In genomic region chr16:50528820-50529219, GRCh38 we compare ENCODE assay signal across 27 cellular contexts.
"Had no signal": no experiment of that assay in that cellular context is flagged by ENCODE, and none has a peak within 500 bp of the region (broad histone marks: within the 10 kb centered on the region; RNA-seq: fewer than 3 reads in every experiment).

No MANE protein-coding gene starts in this region.

- H3K9me3 ChIP-seq: neutrophil, ovary, right lobe of liver, testis, uterus had no signal

- H3K9ac ChIP-seq: neural progenitor cell had no signal

- DNase-seq: hippocampal formation; kidney glomerular epithelial cell; left cardiac atrium; left lung; mesendoderm; naive B cell; natural killer cell; nephron progenitor cell; occipital lobe; ovary; stimulated activated CD4-positive, alpha-beta T cell treated with anti-CD3 and anti-CD28 coated beads, Interleukin-12 subunit alpha, Interleukin-12 subunit beta, amount 100 ng/mL, for 4 hours; stimulated activated CD4-positive, alpha-beta T cell treated with anti-CD3 and anti-CD28 coated beads, Interleukin-15, amount 100 ng/mL, for 24 hours; stimulated activated CD4-positive, alpha-beta T cell treated with anti-CD3 and anti-CD28 coated beads, Interleukin-4, amount 100 ng/mL, for 1 hour; stimulated activated naive B cell treated with anti-CD40 and anti-IgM and Interleukin-4, amounts not matched to agents 10 μg/mL and 1 μg/mL and 100 μg/mL, for 72 hours; stimulated activated naive CD8-positive, alpha-beta T cell treated with anti-CD3 and anti-CD28 coated beads, Interleukin-15, Interleukin-2, amounts not matched to agents 100 U/mL and 50 U/mL, for 24 hours; stomach; testis; tibial artery; trophoblast cell; uterus had no signal

- H3K27me3 Mint-ChIP-seq: progenitor cell of endocrine pancreas had no signal

- H3K4me3 Mint-ChIP-seq: mesothelial cell of epicardium; naive B cell; natural killer cell; nephron progenitor cell; neural progenitor cell; stimulated activated naive B cell treated with anti-CD40 and anti-IgM and Interleukin-4, amounts not matched to agents 10 μg/mL and 1 μg/mL and 100 μg/mL, for 72 hours had no signal

- H2AFZ ChIP-seq: neural progenitor cell had no signal

- H3K27me3 ChIP-seq: left lung, neural progenitor cell, ovary, right atrium auricular region, right lobe of liver, testis, tibial artery, uterus had no signal

- H3K4me1 Mint-ChIP-seq: naive B cell; natural killer cell; stimulated activated naive B cell treated with anti-CD40 and anti-IgM and Interleukin-4, amounts not matched to agents 10 μg/mL and 1 μg/mL and 100 μg/mL, for 72 hours had no signal

- H3K9me3 Mint-ChIP-seq: natural killer cell had no signal

- H3K4me2 ChIP-seq: neural progenitor cell had no signal

- H3K36me3 Mint-ChIP-seq: natural killer cell; neural progenitor cell; stimulated activated naive B cell treated with anti-CD40 and anti-IgM and Interleukin-4, amounts not matched to agents 10 μg/mL and 1 μg/mL and 100 μg/mL, for 72 hours had no signal

- ATAC-seq: left cardiac atrium; left lung; natural killer cell; right lobe of liver; stimulated activated naive B cell treated with anti-CD40 and anti-IgM and Interleukin-4, amounts not matched to agents 10 μg/mL and 1 μg/mL and 100 μg/mL, for 72 hours; stimulated activated naive CD8-positive, alpha-beta T cell treated with anti-CD3 and anti-CD28 coated beads, Interleukin-15, Interleukin-2, amounts not matched to agents 100 U/mL and 50 U/mL, for 24 hours had no signal

- H3K27ac ChIP-seq: left lung, neural progenitor cell, neutrophil, ovary, right atrium auricular region, right lobe of liver, skin epidermis, stomach, testis, tibial artery, uterus had no signal

- H3K27ac Mint-ChIP-seq: mesothelial cell of epicardium; naive B cell; natural killer cell; nephron progenitor cell; neural progenitor cell; progenitor cell of endocrine pancreas; stimulated activated naive B cell treated with anti-CD40 and anti-IgM and Interleukin-4, amounts not matched to agents 10 μg/mL and 1 μg/mL and 100 μg/mL, for 72 hours had no signal

- H3K4me1 ChIP-seq: left lung, neural progenitor cell, right atrium auricular region, stomach, testis, tibial artery, uterus had no signal
